19 cellular contexts compared by ENCODE assay signal in the genomic region with DNA sequence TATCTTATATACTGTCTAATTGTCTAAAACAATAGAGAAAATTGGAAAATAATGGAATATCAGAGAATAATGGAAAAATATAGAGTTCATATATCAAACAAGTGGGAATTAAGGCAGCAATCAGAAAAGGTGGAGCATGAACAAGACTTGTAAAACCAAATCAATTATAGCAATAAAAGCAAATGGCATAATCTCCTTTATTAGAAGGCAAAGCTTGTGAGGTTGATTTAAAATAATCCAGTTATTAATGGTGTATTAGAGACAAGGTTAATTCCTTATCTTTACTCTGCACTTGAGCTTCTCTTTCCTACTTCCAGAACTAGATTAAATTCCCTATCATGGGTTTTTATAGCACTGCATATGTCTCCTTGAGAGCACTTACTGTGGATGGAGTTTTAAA.
DNase-seq lines count a peak whose midpoint lies in the region; ATAC-seq, FAIRE-seq and TF ChIP-seq lines count a peak whose summit lies in the region.
"Had no signal": no experiment of that assay in that cellular context is flagged by ENCODE, and none has a peak within 500 bp of the region (broad histone marks: within the 10 kb centered on the region; RNA-seq: fewer than 3 reads in every experiment).

No MANE protein-coding gene starts in this region.

- H3K27me3 ChIP-seq in K562 (ENCODE audit: control insufficient read depth in 2 of 2, insufficient read depth in 2 of 2, low read length in 2 of 2) (no peaks in the 10 kb centered on the region), osteoblast (ENCODE audit: insufficient read depth, low read length) (no peaks in the 10 kb centered on the region)
- no peaks in the 10 kb centered on the region for H3K27me3 ChIP-seq in effector memory CD4-positive, alpha-beta T cell (replicated peaks; ENCODE audit: control insufficient read depth, insufficient read depth, low read length, poor library complexity, severe bottlenecking)
- H3K27me3 ChIP-seq: BE2C, BLaER1 had no signal

- no peak for ATAC-seq in K562
- ATAC-seq: CD8-positive, alpha-beta T cell had no signal

- H3K4me1 ChIP-seq in K562 (replicated peaks in 1 of 2; ENCODE audit: control insufficient read depth in 2 of 2, insufficient read depth in 2 of 2, low read length in 2 of 2) (no peaks in the 10 kb centered on the region), osteoblast (ENCODE audit: insufficient read depth, low read length) (no peaks in the 10 kb centered on the region)
- H3K4me1 ChIP-seq in effector memory CD4-positive, alpha-beta T cell (ENCODE audit: control insufficient read depth, insufficient read depth, low read length, poor library complexity, severe bottlenecking): no peaks in the 10 kb centered on the region

- TF ChIP-seq RAD21 in K562 (CRISPR knock-in tag; conservative IDR thresholded peaks at IDR 0.05 in 1 of 2, IDR thresholded peaks at IDR 0.05 in 1 of 2): no peak

- H2AFZ ChIP-seq in K562 (ENCODE audit: low read depth, low read length): no peak overlapping the region
- no peak overlapping the region for H2AFZ ChIP-seq in osteoblast (ENCODE audit: low read length)

- no peaks in the 10 kb centered on the region for H3K9me1 ChIP-seq in K562 (ENCODE audit: control insufficient read depth, insufficient read depth, low read length)

- no peaks in the 10 kb centered on the region for H3K36me3 ChIP-seq in K562 (ENCODE audit: control insufficient read depth, insufficient read depth, low read length)
- peaks cover 29% of the 10 kb centered on the region for H3K36me3 ChIP-seq in osteoblast (ENCODE audit: insufficient read depth, low read length)
- no peaks in the 10 kb centered on the region for H3K36me3 ChIP-seq in effector memory CD4-positive, alpha-beta T cell (ENCODE audit: control insufficient read depth, insufficient read depth, low read length)

- intact Hi-C loops in K562 (cut with micrococcal nuclease): no loop called here

- H4K20me1 ChIP-seq in K562 (replicated peaks; ENCODE audit: control insufficient read depth, insufficient read depth, low read length) (no peaks in the 10 kb centered on the region), osteoblast (ENCODE audit: insufficient read depth, low read length) (no peaks in the 10 kb centered on the region)
- H4K20me1 ChIP-seq: BLaER1 had no signal

- CTCF ChIA-PET in K562 (lab: Yijun Ruan, JAX; ENCODE audit: low intra/inter-chr PET ratio): no interaction called here

- no peak overlapping the region for H3K9ac ChIP-seq in K562 (ENCODE audit: insufficient read depth in 1 of 2, low read depth in 2 of 2, low read length in 2 of 2)
- H3K9ac ChIP-seq: BLaER1 had no signal

- TF ChIP-seq CTCF in K562 (IDR thresholded peaks at IDR 0.05 in 2 of 3, conservative IDR thresholded peaks at IDR 0.05 in 1 of 3; ENCODE audit: insufficient read depth in 2 of 3, low read depth in 1 of 3, low read length in 3 of 3) (no peak), osteoblast (IDR thresholded peaks at IDR 0.05; ENCODE audit: extremely low read depth, low read depth, low read length) (no peak)

- POLR2A ChIA-PET in K562 (lab: Yijun Ruan, JAX): no interaction called here

- DNase-seq in K562 (ENCODE audit: extremely low read depth in 1 of 4, low spot score in 3 of 4) (no peak), osteoblast (ENCODE audit: insufficient read length, low spot score, missing footprints) (peak; percentile 42), CD1c-positive myeloid dendritic cell (ENCODE audit: extremely low spot score) (no peak), COLO668 (lab: John Stamatoyannopoulos, UW; ENCODE audit: unreplicated experiment) (no peak)
- no peak for DNase-seq in effector memory CD4-positive, alpha-beta T cell
- DNase-seq: 8988T; ACHN; BE2C; C1 segment of cervical spinal cord; CD4-positive, alpha-beta T cell; CD8-positive, alpha-beta T cell; COR-L47; DMS79 treated with DMSO at 0.1 percent for 48 hours; GF-D8 had no signal

- TF ChIP-seq EP300 in K562 (IDR thresholded peaks at IDR 0.05; ENCODE audit: low read length): no peak

- no peak overlapping the region for H3K4me2 ChIP-seq in K562 (ENCODE audit: insufficient read depth, low read length)
- no peak overlapping the region for H3K4me2 ChIP-seq in osteoblast (ENCODE audit: insufficient read depth, low read length)
- H3K4me2 ChIP-seq: BLaER1 had no signal

- H3K4me3 ChIP-seq in K562: no peak overlapping the region
- no peak overlapping the region for H3K4me3 ChIP-seq in osteoblast (ENCODE audit: insufficient read depth, low read length)
- H3K4me3 ChIP-seq in effector memory CD4-positive, alpha-beta T cell (ENCODE audit: insufficient read depth, low read depth, low read length, poor library complexity, severe bottlenecking): no peak overlapping the region
- H3K4me3 ChIP-seq: BLaER1 had no signal

- no peak for FAIRE-seq in K562 (lab: Jason Lieb, UNC)
- FAIRE-seq: A204.1, G401.6, GM12891, GM19239 had no signal

- H3K27ac ChIP-seq in K562 (ENCODE audit: extremely low read depth, low read depth, low read length) (no peak overlapping the region), osteoblast (ENCODE audit: low read depth, low read length) (no peak overlapping the region)
- H3K27ac ChIP-seq in effector memory CD4-positive, alpha-beta T cell (ENCODE audit: insufficient read depth, low read length, poor library complexity, severe bottlenecking): no peak overlapping the region
- H3K27ac ChIP-seq: BLaER1 had no signal

- BruUV-seq in K562 (replicated peaks; lab: Mats Ljungman, UMichigan): no TSS peak

- H3K9me3 ChIP-seq in K562 (replicated peaks; ENCODE audit: control insufficient read depth, insufficient read depth, low read depth, low read length): no peaks in the 10 kb centered on the region
- H3K9me3 ChIP-seq in osteoblast (ENCODE audit: low read depth, low read length): no peaks in the 10 kb centered on the region
- H3K9me3 ChIP-seq in effector memory CD4-positive, alpha-beta T cell (ENCODE audit: control insufficient read depth, low read length): no peaks in the 10 kb centered on the region
- H3K9me3 ChIP-seq: BE2C had no signal

- no peaks in the 10 kb centered on the region for H3K79me2 ChIP-seq in K562 (ENCODE audit: control insufficient read depth, insufficient read depth, low read length)
- no peaks in the 10 kb centered on the region for H3K79me2 ChIP-seq in osteoblast (ENCODE audit: insufficient read depth, low read length)

- in situ Hi-C loops in K562 (cut with MboI): no loop called here

- TF ChIP-seq POLR2A in K562 (conservative IDR thresholded peaks at IDR 0.05): no peak

TF ChIP-seq in K562, 482 proteins besides CTCF, POLR2A, EP300 and RAD21:
- TF ChIP-seq POLR3G (IDR thresholded peaks at IDR 0.05; ENCODE audit: extremely low read depth, insufficient read length, insufficient replicate concordance) (no peak), ZNF507 (tag; conservative IDR thresholded peaks at IDR 0.05) (peak; percentile 97)
TF ChIP-seq in K562: peak in this region for 1.
